In the genomic region with DNA sequence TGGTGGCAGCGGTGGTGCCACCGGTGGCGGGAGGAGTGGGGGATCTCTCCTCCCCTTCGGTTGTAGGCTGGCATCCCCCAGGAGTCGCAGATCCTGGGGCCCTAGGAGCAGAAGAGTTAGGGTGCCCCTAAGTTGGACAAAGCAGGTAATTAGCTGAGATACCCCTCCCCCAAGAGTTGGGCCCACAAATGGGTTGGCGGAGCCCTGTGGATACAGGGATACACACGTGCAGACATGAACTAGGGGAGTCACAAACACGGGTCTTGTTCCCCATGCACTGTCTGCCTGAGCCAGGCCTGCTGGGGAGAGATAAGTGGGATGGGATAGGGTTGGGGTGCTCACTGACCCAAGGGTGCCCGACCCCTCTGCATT, we compare ENCODE assay signal across 13 cellular contexts. TPM values are rescaled to one million over a fixed set of nuclear protein-coding genes. Genes with fewer than 3 reads are reported as not detected.
A peak's percentile ranks its signal among the peaks of the same experiment; 100 is the strongest.
DNase-seq lines count a peak whose midpoint lies in the region; TF ChIP-seq lines count a peak whose summit lies in the region.
"Had no signal": no experiment of that assay in that cellular context is flagged by ENCODE, and none has a peak within 500 bp of the region (broad histone marks: within the 10 kb centered on the region; RNA-seq: fewer than 3 reads in every experiment).

No MANE protein-coding gene starts in this region.

- peaks cover 0 to 78% (median 51%) of the 10 kb centered on the region in 11 experiments; a peak in 18 of 22 replicates for H4K20me1 ChIP-seq in BLaER1 treated with 17β-estradiol and CSF1 and Interleukin-3, amounts not matched to agents 10 nM and 100 nM

- H3K4me2 ChIP-seq in BLaER1 treated with 17β-estradiol and CSF1 and Interleukin-3, amounts not matched to agents 10 nM and 100 nM, result peak overlapping the region in 4 of 11 experiments; percentile 4 to 62 (median 57); a peak in 6 of 22 replicates

- no peaks in the 10 kb centered on the region for H3K9me3 ChIP-seq in BLaER1 treated with 17β-estradiol and CSF1 and Interleukin-3, amounts not matched to agents 10 nM and 100 nM (replicated peaks in 1 of 11)
- H3K9me3 ChIP-seq in cardiac muscle cell (ENCODE audit: low read depth) (no peaks in the 10 kb centered on the region), neutrophil (no peaks in the 10 kb centered on the region), MG63 (no peaks in the 10 kb centered on the region)
- H3K9me3 ChIP-seq: body of pancreas had no signal

- peak; percentile 10 for DNase-seq in NAMALWA (ENCODE audit: low spot score)
- DNase-seq in cardiac muscle cell (ENCODE audit: low read depth in 1 of 2, low spot score in 1 of 2), result no peak
- no peak for DNase-seq in MG63
- no peak for DNase-seq in stimulated activated CD4-positive, alpha-beta T cell treated with anti-CD3 and anti-CD28 coated beads, Interleukin-12 subunit alpha, Interleukin-12 subunit beta, amount 100 ng/mL, for 4 hours
- DNase-seq in stimulated activated CD4-positive, alpha-beta T cell treated with anti-CD3 and anti-CD28 coated beads, Interleukin-2, amount 100 ng/mL, for 48 hours, result no peak
- DNase-seq in DMS53 treated with DMSO at 0.1 percent for 48 hours (lab: John Stamatoyannopoulos, UW; ENCODE audit: unreplicated experiment), result no peak
- DNase-seq: DMS53, MM.1S, natural killer cell, T-helper 9 cell had no signal

- TF ChIP-seq CTCF in cardiac muscle cell (IDR thresholded peaks at IDR 0.05; ENCODE audit: low read depth, low read length), result no peak
- TF ChIP-seq CTCF in neutrophil (IDR thresholded peaks at IDR 0.05), result no peak

- no peaks in the 10 kb centered on the region for H3K27me3 ChIP-seq in BLaER1 treated with 17β-estradiol and CSF1 and Interleukin-3, amounts not matched to agents 10 nM and 100 nM
- H3K27me3 ChIP-seq in cardiac muscle cell, result no peaks in the 10 kb centered on the region
- H3K27me3 ChIP-seq in neutrophil, result no peaks in the 10 kb centered on the region
- no peaks in the 10 kb centered on the region for H3K27me3 ChIP-seq in MG63
- H3K27me3 ChIP-seq: body of pancreas had no signal

- H3K27ac ChIP-seq in BLaER1 treated with 17β-estradiol and CSF1 and Interleukin-3, amounts not matched to agents 10 nM and 100 nM, result peak overlapping the region in 6 of 11 experiments; percentile 4 to 53 (median 34); a peak in 7 of 22 replicates
- H3K27ac ChIP-seq in cardiac muscle cell (peak overlapping the region; percentile 70), neutrophil (peak overlapping the region; percentile 35)

- H3K4me3 ChIP-seq in BLaER1 treated with 17β-estradiol and CSF1 and Interleukin-3, amounts not matched to agents 10 nM and 100 nM, result no peak overlapping the region
- H3K4me3 ChIP-seq in cardiac muscle cell (no peak overlapping the region), neutrophil (ENCODE audit: low read depth in 1 of 2, low read length in 1 of 2) (no peak overlapping the region), MG63 (no peak overlapping the region)
- H3K4me3 ChIP-seq: body of pancreas had no signal

- peaks cover 55 to 91% (median 83%) of the 10 kb centered on the region in 11 experiments for H3K36me3 ChIP-seq in BLaER1 treated with 17β-estradiol and CSF1 and Interleukin-3, amounts not matched to agents 10 nM and 100 nM
- H3K36me3 ChIP-seq in cardiac muscle cell (peaks cover 24% of the 10 kb centered on the region), neutrophil (peaks cover 93% of the 10 kb centered on the region), MG63 (peaks cover 34% of the 10 kb centered on the region)

- H3K4me1 ChIP-seq in BLaER1 treated with 17β-estradiol and CSF1 and Interleukin-3, amounts not matched to agents 10 nM and 100 nM, result peaks cover 0 to 28% (median 5%) of the 10 kb centered on the region in 10 experiments; a peak in 9 of 20 replicates
- H3K4me1 ChIP-seq in cardiac muscle cell (ENCODE audit: low read depth), result no peaks in the 10 kb centered on the region
- H3K4me1 ChIP-seq in neutrophil (ENCODE audit: control insufficient read depth in 1 of 2, insufficient read depth in 1 of 2, low read depth in 1 of 2, low read length in 1 of 2), result no peaks in the 10 kb centered on the region
- H3K4me1 ChIP-seq: body of pancreas had no signal

- peak overlapping the region in 4 of 11 experiments; percentile 6 to 42 (median 21); a peak in 3 of 22 replicates for H3K9ac ChIP-seq in BLaER1 treated with 17β-estradiol and CSF1 and Interleukin-3, amounts not matched to agents 10 nM and 100 nM

RNA-seq across cellular contexts. Expression of a gene that starts 2.0 kb away (rescaled TPM):
- 2.9 and 7.5 TPM in 2 replicates for total RNA-seq in cardiac muscle cell
- 1.9 and 3.1 TPM in 2 replicates for polyA plus RNA-seq in cardiac muscle cell
- not detected in 2 replicates for total RNA-seq in MG63 (2014; rRNA removed; shearing (Covaris generic); ENCODE audit: low replicate concordance)

RNA-seq across cellular contexts. Expression of a gene that starts 38.0 kb away (rescaled TPM):
- total RNA-seq in cardiac muscle cell, result 54.9 and 89.3 TPM in 2 replicates
- polyA plus RNA-seq in cardiac muscle cell, result 172 and 174 TPM in 2 replicates
- 32.2 and 50.9 TPM in 2 replicates for total RNA-seq in MG63 (2014; rRNA removed; shearing (Covaris generic); ENCODE audit: low replicate concordance)
